Comparison of ENCODE assay signal across 13 cellular contexts in genomic region chr18:62331581-62332436, GRCh38. TPM values are rescaled to one million over a fixed set of nuclear protein-coding genes. Genes with fewer than 3 reads are reported as not detected.
DNase-seq lines count a peak whose midpoint lies in the region; ATAC-seq and TF ChIP-seq lines count a peak whose summit lies in the region.
"Had no signal": no experiment of that assay in that cellular context is flagged by ENCODE, and none has a peak within 500 bp of the region (broad histone marks: within the 10 kb centered on the region; RNA-seq: fewer than 3 reads in every experiment).

No MANE protein-coding gene starts in this region.

- no peak overlapping the region for H3K27ac ChIP-seq in KMS-11
- peak overlapping the region in 1 of 2 donors; percentile 1 for H3K27ac ChIP-seq in lung (ENCODE audit: low read depth in 1 of 2, low read length in 1 of 2)
- H3K27ac ChIP-seq: C4-2B had no signal

- peaks cover 52% of the 10 kb centered on the region for H3K4me1 Mint-ChIP-seq in CD14-positive monocyte

- peak overlapping the region; percentile 46 for H3K4me2 ChIP-seq in KMS-11

- H3K36me3 ChIP-seq in KMS-11 (ENCODE audit: insufficient read depth) (no peaks in the 10 kb centered on the region), lung (ENCODE audit: control insufficient read depth in 2 of 2, insufficient read depth in 2 of 2, low read length in 2 of 2) (no peaks in the 10 kb centered on the region)

- WGBS in lung, 2 donors, result 49 to 57% methylated on average over 9 of the region's 9 CpGs

- H3K36me3 Mint-ChIP-seq in CD14-positive monocyte, result peaks cover 7 to 15% of the 10 kb centered on the region in 2 donors
- H3K36me3 Mint-ChIP-seq: naive B cell had no signal

- no peak overlapping the region for H2AFZ ChIP-seq in KMS-11 (ENCODE audit: low read depth)

- H3K27me3 ChIP-seq in KMS-11 (ENCODE audit: insufficient read depth, low read depth), result peaks cover 12% of the 10 kb centered on the region; the same call in 1 of the 2 replicates
- no peaks in the 10 kb centered on the region for H3K27me3 ChIP-seq in lung (ENCODE audit: control insufficient read depth, insufficient read depth)

- H3K79me2 ChIP-seq in KMS-11 (ENCODE audit: insufficient read depth, low read depth), result no peaks in the 10 kb centered on the region

- intact Hi-C loops in CD14-positive monocyte (cut with micrococcal nuclease), result loop anchor here in 1 of 2 donors (10.0 kb wide), 1 partner anchor 83 kb away; no protein-coding TSS in a partner anchor

- TF ChIP-seq CTCF in CD14-positive monocyte (IDR thresholded peaks at IDR 0.05), result no peak
- no peak for TF ChIP-seq CTCF in KMS-11 (conservative IDR thresholded peaks at IDR 0.05; ENCODE audit: low read depth, low read length)
- TF ChIP-seq CTCF in astrocyte of the cerebellum (IDR thresholded peaks at IDR 0.05; ENCODE audit: low read depth, low read length, missing control alignments), result no peak
- TF ChIP-seq CTCF in lung (IDR thresholded peaks at IDR 0.05; ENCODE audit: control extremely low read depth, extremely low read depth), result no peak

- H3K27ac Mint-ChIP-seq in CD14-positive monocyte, result peak overlapping the region in 6 of 7 donors; percentile 62 to 91 (median 72)

- DNase-seq in CD14-positive monocyte (ENCODE audit: low spot score) (no peak), astrocyte of the cerebellum (ENCODE audit: low read depth) (peak; percentile 24), lung (ENCODE audit: low spot score) (no peak), HuH-7 (ENCODE audit: low spot score) (no peak), NCI-H1092 treated with DMSO at 0.1 percent for 48 hours (lab: John Stamatoyannopoulos, UW) (no peak), NCI-H69 (lab: John Stamatoyannopoulos, UW) (no peak), cerebellar cortex (ENCODE audit: low spot score) (no peak)
- DNase-seq: activated CD4-positive, alpha-beta T cell treated with anti-CD3 and anti-CD28 coated beads, Interleukin-2, amount 50 U/mL, for 1 hour; activated naive CD4-positive, alpha-beta T cell treated with anti-CD3 and anti-CD28 coated beads, Interleukin-2, amount 50 U/mL, for 16 hours; naive B cell; SHP77 treated with DMSO at 0.1 percent for 48 hours had no signal

- peaks cover 48 to 64% (median 50%) of the 10 kb centered on the region in 3 donors for H3K27me3 Mint-ChIP-seq in CD14-positive monocyte (ENCODE audit: low read depth in 3 of 3)

- peaks cover 0 to 4% (median 0%) of the 10 kb centered on the region in 7 donors for H3K9me3 Mint-ChIP-seq in CD14-positive monocyte
- H3K9me3 Mint-ChIP-seq: naive B cell had no signal

- in situ Hi-C loops in astrocyte of the cerebellum (cut with HindIII; ENCODE audit: low sequenced_read_pairs), result no loop called here

- ATAC-seq in lung (ENCODE audit: insufficient read depth, low FRiP score), result peak; percentile 10

- H3K9me3 ChIP-seq in lung (ENCODE audit: control insufficient read depth in 2 of 2, insufficient read depth in 1 of 2, low read length in 1 of 2), result no peaks in the 10 kb centered on the region

- no peaks in the 10 kb centered on the region for H4K20me1 ChIP-seq in KMS-11 (ENCODE audit: insufficient read depth)

- H3K4me3 Mint-ChIP-seq in CD14-positive monocyte, result peak overlapping the region; percentile 37 to 87
- H3K4me3 Mint-ChIP-seq: naive B cell had no signal

- H3K4me1 ChIP-seq in KMS-11 (ENCODE audit: low read depth, poor library complexity, severe bottlenecking), result peaks cover 26% of the 10 kb centered on the region
- peaks cover 0 to 4% of the 10 kb centered on the region in 2 donors for H3K4me1 ChIP-seq in lung (ENCODE audit: control insufficient read depth in 2 of 2, insufficient read depth in 2 of 2, low read length in 2 of 2)

- no peak overlapping the region for H3K9ac ChIP-seq in KMS-11

- H3K4me3 ChIP-seq in KMS-11 (IDR thresholded peaks at IDR 0.05; ENCODE audit: insufficient read depth, low read depth, low read length) (no peak overlapping the region), astrocyte of the cerebellum (ENCODE audit: low read depth, low read length) (no peak overlapping the region), lung (no peak overlapping the region)

RNA-seq across cellular contexts. Expression of gene TNFRSF11A, which starts 6.7 kb away (rescaled TPM):
- under 1 TPM; 0.05 to 0.67 TPM for polyA plus RNA-seq in CD14-positive monocyte
- 1 to 10 TPM; 4.3 to 7.8 TPM for total RNA-seq in lung
- 1 to 10 TPM; 1.0 to 1.2 TPM for polyA plus RNA-seq in lung
